ENCODE assay signal across 21 cellular contexts in the genomic region with DNA sequence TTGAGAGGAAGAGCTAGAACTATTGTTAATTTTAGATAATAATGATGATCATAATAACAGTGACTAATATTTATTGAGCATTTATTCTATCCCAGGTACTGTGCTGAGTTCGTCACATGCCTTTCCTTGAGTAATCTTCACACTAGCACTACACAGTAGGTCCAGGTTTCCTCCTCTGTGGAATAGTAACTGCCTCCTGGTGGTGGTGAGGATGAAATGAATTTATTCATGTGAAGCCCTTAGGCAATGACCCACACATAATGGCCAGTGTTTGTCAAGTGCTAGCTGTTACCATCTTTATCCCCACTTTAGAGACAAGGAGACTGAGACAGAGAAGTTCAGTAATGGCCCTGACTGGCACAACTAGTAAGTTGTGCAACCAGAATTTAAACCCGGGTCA. TPM values are rescaled to one million over a fixed set of nuclear protein-coding genes. Genes with fewer than 3 reads are reported as not detected.
DNase-seq lines count a peak whose midpoint lies in the region; ATAC-seq and TF ChIP-seq lines count a peak whose summit lies in the region.
"Had no signal": no experiment of that assay in that cellular context is flagged by ENCODE, and none has a peak within 500 bp of the region (broad histone marks: within the 10 kb centered on the region; RNA-seq: fewer than 3 reads in every experiment).

No MANE protein-coding gene starts in this region.

- H3K4me1 ChIP-seq in GM23338 (ENCODE audit: insufficient read depth) (0 out of 2 replicates have a peak, but pooled peaks cover 10% of the 10 kb centered on the region), foreskin keratinocyte (peaks cover 17% of the 10 kb centered on the region)

- DNase-seq in GM23338 (ENCODE audit: low spot score) (peak; percentile 41), SK-MEL-5 (ENCODE audit: low read depth, low spot score) (peak; percentile 56), foreskin keratinocyte (no peak), 8988T (no peak), C1 segment of cervical spinal cord (lab: John Stamatoyannopoulos, UW) (no peak), COLO829 (ENCODE audit: low spot score) (no peak), cerebellar nuclear complex (lab: John Stamatoyannopoulos, UW) (no peak)
- DNase-seq: activated CD8-positive, alpha-beta T cell treated with anti-CD3 and anti-CD28 coated beads, Interleukin-2, amount 10 ng/mL, durations not matched to agents 7 days and 5 days; activated T-cell treated with anti-CD3 and anti-CD28 coated beads, Interleukin-2, amount 50 U/mL, for 4 hours; cortex of kidney; HCEC 1CT; NCI-H1436 treated with DMSO at 0.1 percent for 48 hours; stimulated activated CD4-positive, alpha-beta T cell treated with anti-CD3 and anti-CD28 coated beads, Interleukin-1b, Interleukin-23, amount 100 ng/mL, for 48 hours; upper lobe of left lung had no signal

- H3K27me3 ChIP-seq in GM23338 (ENCODE audit: insufficient read depth) (no peaks in the 10 kb centered on the region), foreskin keratinocyte (no peaks in the 10 kb centered on the region)
- H3K27me3 ChIP-seq: upper lobe of left lung had no signal

- peaks cover 3% of the 10 kb centered on the region; the same call in 2 of the 3 replicates for H3K36me3 Mint-ChIP-seq in GM23338 (ENCODE audit: low read depth)

- H3K9me3 Mint-ChIP-seq in GM23338: no peaks in the 10 kb centered on the region
- H3K9me3 Mint-ChIP-seq: activated T-cell treated with anti-CD3 and anti-CD28 coated beads, Interleukin-2, amount 50 U/mL, for 4 hours; stimulated activated naive CD8-positive, alpha-beta T cell treated with anti-CD3 and anti-CD28 coated beads, Interleukin-15, Interleukin-2, amounts not matched to agents 100 ng/mL and 50 ng/mL, for 24 hours; T-helper 1 cell treated with Interleukin-12 subunit alpha and Interleukin-12 subunit beta and Interleukin-4 antibody, amounts not matched to agents 30 μg/mL and 1 μg/mL, for 36 hours had no signal

- no peaks in the 10 kb centered on the region for H3K9me2 ChIP-seq in GM23338 (ENCODE audit: insufficient read depth)

- no peak overlapping the region for H3K4me2 ChIP-seq in GM23338

- H3K4me1 Mint-ChIP-seq in GM23338: peaks cover 27% of the 10 kb centered on the region

- in situ Hi-C loops in SK-MEL-5 (cut with HindIII; ENCODE audit: low pct_unique_long_range_greater_than_20kb, low sequenced_read_pairs): no loop called here

- no peaks in the 10 kb centered on the region for H3F3A ChIP-seq in GM23338 (replicated peaks; ENCODE audit: low read depth)

- H3K79me2 ChIP-seq in GM23338 (replicated peaks; ENCODE audit: insufficient read depth): no peaks in the 10 kb centered on the region

- H3K27ac Mint-ChIP-seq in GM23338: no peak overlapping the region
- H3K27ac Mint-ChIP-seq: activated CD8-positive, alpha-beta T cell treated with anti-CD3 and anti-CD28 coated beads, Interleukin-2, amount 10 ng/mL, durations not matched to agents 7 days and 5 days; stimulated activated naive CD8-positive, alpha-beta T cell treated with anti-CD3 and anti-CD28 coated beads, Interleukin-15, Interleukin-2, amounts not matched to agents 100 ng/mL and 50 ng/mL, for 24 hours; T-helper 1 cell treated with Interleukin-12 subunit alpha and Interleukin-12 subunit beta and Interleukin-4 antibody, amounts not matched to agents 30 μg/mL and 1 μg/mL, for 36 hours had no signal

- no peak overlapping the region for H2AFZ ChIP-seq in GM23338

- peak; percentile 25 for TF ChIP-seq CTCF in 22Rv1 (IDR thresholded peaks at IDR 0.05)
- peak; percentile 45 for TF ChIP-seq CTCF in GM23338 (conservative IDR thresholded peaks at IDR 0.05; ENCODE audit: low read depth in 2 of 2)
- TF ChIP-seq CTCF in foreskin keratinocyte (conservative IDR thresholded peaks at IDR 0.05): peak; percentile 34

- no peaks in the 10 kb centered on the region for H4K20me1 ChIP-seq in GM23338 (replicated peaks; ENCODE audit: insufficient read depth)

- no peak overlapping the region for H3K4me3 ChIP-seq in GM23338
- H3K4me3 ChIP-seq: upper lobe of left lung had no signal

- ATAC-seq in GM23338: peak; percentile 47; the same call in 2 of the 3 replicates
- no peak for ATAC-seq in foreskin keratinocyte
- ATAC-seq: activated CD8-positive, alpha-beta T cell treated with anti-CD3 and anti-CD28 coated beads, Interleukin-2, amount 10 ng/mL, durations not matched to agents 7 days and 5 days; activated T-cell treated with anti-CD3 and anti-CD28 coated beads, Interleukin-2, amount 50 U/mL, for 4 hours; Right ventricle myocardium inferior; sciatic nerve had no signal

- no peaks in the 10 kb centered on the region; the same call in 1 of the 2 replicates for H3K36me3 ChIP-seq in GM23338 (ENCODE audit: insufficient read depth)

- no peak overlapping the region for H3K27ac ChIP-seq in 22Rv1
- no peak overlapping the region for H3K27ac ChIP-seq in GM23338 (ENCODE audit: low read depth)
- no peak overlapping the region for H3K27ac ChIP-seq in foreskin keratinocyte
- H3K27ac ChIP-seq: epithelial cell of prostate, upper lobe of left lung had no signal

- no peak overlapping the region for H3K4me3 Mint-ChIP-seq in GM23338
- H3K4me3 Mint-ChIP-seq: activated CD8-positive, alpha-beta T cell treated with anti-CD3 and anti-CD28 coated beads, Interleukin-2, amount 10 ng/mL, durations not matched to agents 7 days and 5 days; activated T-cell treated with anti-CD3 and anti-CD28 coated beads, Interleukin-2, amount 50 U/mL, for 4 hours; stimulated activated naive CD8-positive, alpha-beta T cell treated with anti-CD3 and anti-CD28 coated beads, Interleukin-15, Interleukin-2, amounts not matched to agents 100 ng/mL and 50 ng/mL, for 24 hours; T-helper 1 cell treated with Interleukin-12 subunit alpha and Interleukin-12 subunit beta and Interleukin-4 antibody, amounts not matched to agents 30 μg/mL and 1 μg/mL, for 36 hours had no signal

- H3K27me3 Mint-ChIP-seq in GM23338 (ENCODE audit: insufficient read depth, low read depth, poor library complexity): no peaks in the 10 kb centered on the region
- H3K27me3 Mint-ChIP-seq: activated naive CD8-positive, alpha-beta T cell; stimulated activated naive CD8-positive, alpha-beta T cell treated with anti-CD3 and anti-CD28 coated beads, Interleukin-15, Interleukin-2, amounts not matched to agents 100 ng/mL and 50 ng/mL, for 24 hours had no signal

TF ChIP-seq in GM23338, 12 proteins besides CTCF, POLR2A, EP300 and RAD21 (continues in another document):
- TF ChIP-seq REST (IDR thresholded peaks at IDR 0.05; ENCODE audit: unreplicated experiment) (no peak), ZNF114 (CRISPR knock-in tag; IDR thresholded peaks at IDR 0.05) (no peak), NANOG (IDR thresholded peaks at IDR 0.05; ENCODE audit: borderline replicate concordance) (no peak), EZH2phosphoT487 (IDR thresholded peaks at IDR 0.05; ENCODE audit: unreplicated experiment) (no peak), CREB1 (CRISPR knock-in tag; IDR thresholded peaks at IDR 0.05; ENCODE audit: low read depth) (no peak), EZH2 (IDR thresholded peaks at IDR 0.05; ENCODE audit: low read depth, unreplicated experiment) (no peak), JUNB (IDR thresholded peaks at IDR 0.05; ENCODE audit: unreplicated experiment) (no peak)
- TF ChIP-seq, protein P1, sequence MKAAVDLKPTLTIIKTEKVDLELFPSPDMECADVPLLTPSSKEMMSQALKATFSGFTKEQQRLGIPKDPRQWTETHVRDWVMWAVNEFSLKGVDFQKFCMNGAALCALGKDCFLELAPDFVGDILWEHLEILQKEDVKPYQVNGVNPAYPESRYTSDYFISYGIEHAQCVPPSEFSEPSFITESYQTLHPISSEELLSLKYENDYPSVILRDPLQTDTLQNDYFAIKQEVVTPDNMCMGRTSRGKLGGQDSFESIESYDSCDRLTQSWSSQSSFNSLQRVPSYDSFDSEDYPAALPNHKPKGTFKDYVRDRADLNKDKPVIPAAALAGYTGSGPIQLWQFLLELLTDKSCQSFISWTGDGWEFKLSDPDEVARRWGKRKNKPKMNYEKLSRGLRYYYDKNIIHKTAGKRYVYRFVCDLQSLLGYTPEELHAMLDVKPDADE (IDR thresholded peaks at IDR 0.05): no peak

RNA-seq across cellular contexts. Expression of gene NIPAL3, which starts 5.9 kb away (rescaled TPM):
- 8.6 and 9.6 TPM in 2 replicates for total RNA-seq in GM23338 (2014; rRNA removed; shearing (Covaris generic))
- polyA plus RNA-seq in GM23338 (2016; fragmentation: Nextera tagmentation; extraction: Ambion mirVana): 4.6 and 5.5 TPM in 2 replicates
- total RNA-seq in SK-MEL-5 (2014; rRNA removed; shearing (Covaris generic)): 20.4 and 23.9 TPM in 2 replicates
- 30.2 and 35.5 TPM in 2 replicates for polyA plus RNA-seq in SK-MEL-5 (2015; cell fraction: cytosol; rRNA removed)
- polyA plus RNA-seq in SK-MEL-5 (2015; cell fraction: nucleus; rRNA removed): 11.5 and 12.4 TPM in 2 replicates
- 42.6 and 46.6 TPM in 2 replicates for total RNA-seq in foreskin keratinocyte
- 18.7 and 20.3 TPM in 2 replicates for polyA plus RNA-seq in foreskin keratinocyte

RNA-seq across cellular contexts. Expression of gene STPG1, which starts 7.9 kb away (rescaled TPM):
- 6.5 and 8.2 TPM in 2 replicates for total RNA-seq in GM23338 (2014; rRNA removed; shearing (Covaris generic))
- polyA plus RNA-seq in GM23338 (2016; fragmentation: Nextera tagmentation; extraction: Ambion mirVana): 9.9 and 11.4 TPM in 2 replicates
- total RNA-seq in SK-MEL-5 (2014; rRNA removed; shearing (Covaris generic)): 5.5 and 8.3 TPM in 2 replicates
- 7.8 and 9.2 TPM in 2 replicates for polyA plus RNA-seq in SK-MEL-5 (2015; cell fraction: cytosol; rRNA removed)
- 2.5 and 7.4 TPM in 2 replicates for polyA plus RNA-seq in SK-MEL-5 (2015; cell fraction: nucleus; rRNA removed)
- 13.2 and 16.4 TPM in 2 replicates for total RNA-seq in foreskin keratinocyte
- polyA plus RNA-seq in foreskin keratinocyte: 12.5 and 14.0 TPM in 2 replicates

Comparison
In these comparisons a context has a peak if more than half of its experiments do, and no peak if none do; other contexts are left out.
1. DNase-seq: peak in GM23338 (single experiment) and SK-MEL-5 (single experiment); none in foreskin keratinocyte (0 of 2), 8988T (single experiment), C1 segment of cervical spinal cord (0 of 14), COLO829 (single experiment) and cerebellar nuclear complex (0 of 2).
2. Peak in every context shown above with its lines, with median percentiles within 50 percentile points of each other: CTCF ChIP-seq.